In the genomic region with DNA sequence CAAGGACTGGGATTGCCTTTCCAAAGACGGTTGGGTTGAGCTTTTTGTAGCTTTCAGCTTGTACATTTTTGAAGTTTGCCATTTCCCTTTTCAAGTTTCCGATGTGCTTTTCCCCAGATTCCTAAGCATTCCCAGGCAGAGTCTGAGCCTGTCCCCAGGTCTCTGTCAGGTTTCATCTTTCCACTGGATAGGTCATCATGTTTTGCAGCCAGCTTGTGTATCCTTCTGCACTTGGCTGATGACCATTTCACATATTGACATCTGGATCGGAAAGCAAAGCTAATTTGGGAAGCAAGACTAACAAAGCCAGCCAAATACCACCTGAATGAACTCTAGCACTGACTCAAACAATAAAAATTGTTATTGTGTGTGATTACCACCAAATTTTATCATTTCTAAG, we compare ENCODE assay signal across 5 cellular contexts.
"Had no signal": no experiment of that assay in that cellular context is flagged by ENCODE, and none has a peak within 500 bp of the region (broad histone marks: within the 10 kb centered on the region; RNA-seq: fewer than 3 reads in every experiment).

No MANE protein-coding gene starts in this region.

- H3K4me3 Mint-ChIP-seq: H9 had no signal

- H3K9me3 Mint-ChIP-seq: H9 had no signal

- H3K4me3 ChIP-seq: GM23248, K562 had no signal

- H3K4me1 Mint-ChIP-seq: H9 had no signal

- H3K27ac ChIP-seq: GM23248 had no signal

- DNase-seq: GOT3, H9, KG1 had no signal

- H2AFZ ChIP-seq: GM23248 had no signal

- H3K9ac ChIP-seq: GM23248 had no signal

- H3K27ac Mint-ChIP-seq: H9 had no signal
